Comparison of ENCODE assay signal across 11 cellular contexts in genomic region chr6:33508935-33509926, GRCh38. TPM values are rescaled to one million over a fixed set of nuclear protein-coding genes. Genes with fewer than 3 reads are reported as not detected.
DNase-seq lines count a peak whose midpoint lies in the region; ATAC-seq and TF ChIP-seq lines count a peak whose summit lies in the region.
"Had no signal": no experiment of that assay in that cellular context is flagged by ENCODE, and none has a peak within 500 bp of the region (broad histone marks: within the 10 kb centered on the region; RNA-seq: fewer than 3 reads in every experiment).

No MANE protein-coding gene starts in this region.

- peaks cover 0 to 6% (median 0%) of the 10 kb centered on the region in 12 donors for H3K9me3 ChIP-seq in heart left ventricle
- H3K9me3 ChIP-seq in lower lobe of right lung, result no peaks in the 10 kb centered on the region
- no peaks in the 10 kb centered on the region for H3K9me3 ChIP-seq in upper lobe of right lung

- H3K4me3 ChIP-seq in heart left ventricle (peak overlapping the region in 8 of 12 donors; percentile 18 to 42 (median 34)), lower lobe of right lung (peak overlapping the region; percentile 27), upper lobe of right lung (peak overlapping the region; percentile 21)

- H3K4me1 ChIP-seq in heart left ventricle, result peaks cover 0 to 17% (median 2%) of the 10 kb centered on the region in 12 donors
- peaks cover 8% of the 10 kb centered on the region for H3K4me1 ChIP-seq in lower lobe of right lung
- H3K4me1 ChIP-seq in upper lobe of right lung, result peaks cover 5% of the 10 kb centered on the region

- TF ChIP-seq CTCF in heart left ventricle (IDR thresholded peaks at IDR 0.05) (no peak), WTC11 (IDR thresholded peaks at IDR 0.05) (no peak), lower lobe of right lung (IDR thresholded peaks at IDR 0.05) (no peak), upper lobe of right lung (IDR thresholded peaks at IDR 0.05) (no peak), omental fat pad (IDR thresholded peaks at IDR 0.05) (no peak)

- WGBS in heart left ventricle, 4 donors, result 38 to 44% (median 41%) methylated on average over 16 of the region's 16 CpGs

- intact Hi-C loops in heart left ventricle (cut with DNase I) (no loop called here), Right ventricle myocardium superior (cut with DNase I) (no loop called here), lower lobe of right lung (cut with DNase I) (no loop called here), upper lobe of right lung (cut with DNase I) (no loop called here)

- peaks cover 13% of the 10 kb centered on the region for H3K27me3 Mint-ChIP-seq in WTC11 (ENCODE audit: low read depth)
- peaks cover 4% of the 10 kb centered on the region for H3K27me3 Mint-ChIP-seq in activated CD4-positive, alpha-beta memory T cell treated with anti-CD3 and anti-CD28 coated beads, Interleukin-2, amount 10 ng/mL, durations not matched to agents 7 days and 5 days

- H3K27me3 ChIP-seq in heart left ventricle, result peaks cover 0 to 5% (median 0%) of the 10 kb centered on the region in 9 donors
- no peaks in the 10 kb centered on the region for H3K27me3 ChIP-seq in lower lobe of right lung (ENCODE audit: low read depth)
- H3K27me3 ChIP-seq in upper lobe of right lung, result no peaks in the 10 kb centered on the region

- ATAC-seq in heart left ventricle (peak in 1 of 4 donors; percentile 28), Right ventricle myocardium superior (ENCODE audit: poor library complexity) (no peak), WTC11 (peak; percentile 80), lower lobe of right lung (peak; percentile 43 to 46), upper lobe of right lung (peak; percentile 67), HG03097 (IDR thresholded peaks at IDR 0.05; ENCODE audit: low FRiP score, unreplicated experiment) (no peak), omental fat pad (ENCODE audit: low FRiP score) (no peak)

- DNase-seq in heart left ventricle (peak in 1 of 5 donors; percentile 20), Right ventricle myocardium superior (no peak), WTC11 (ENCODE audit: low spot score) (peak; percentile 28), lower lobe of right lung (peak; percentile 57), upper lobe of right lung (no peak), omental fat pad (ENCODE audit: low spot score) (no peak)
- no peak for DNase-seq in activated CD4-positive, alpha-beta memory T cell treated with anti-CD3 and anti-CD28 coated beads, Interleukin-2, amount 10 ng/mL, durations not matched to agents 7 days and 5 days
- DNase-seq: NCI-H1930; SHP77; stimulated activated CD4-positive, alpha-beta T cell treated with anti-CD3 and anti-CD28 coated beads, Interleukin-2, amount 100 ng/mL, for 48 hours had no signal

- H3K27ac ChIP-seq in heart left ventricle (peak overlapping the region in 6 of 12 donors; percentile 22 to 49 (median 38)), lower lobe of right lung (peak overlapping the region; percentile 51), upper lobe of right lung (peak overlapping the region; percentile 58)

- peak overlapping the region; percentile 52 for H3K4me3 Mint-ChIP-seq in WTC11
- no peak overlapping the region for H3K4me3 Mint-ChIP-seq in activated CD4-positive, alpha-beta memory T cell treated with anti-CD3 and anti-CD28 coated beads, Interleukin-2, amount 10 ng/mL, durations not matched to agents 7 days and 5 days

- CTCF ChIA-PET in WTC11 (lab: Charles Lee), result interaction anchor here (0.8 to 1.8 kb wide), 7 partner anchors 10 to 262 kb away, joined by 3 to 10 read pairs (median 3); partner anchors contain the start of gene BAK1
- CTCF ChIA-PET in activated CD4-positive, alpha-beta memory T cell treated with anti-CD3 and anti-CD28 coated beads, Interleukin-2, amount 10 ng/mL, durations not matched to agents 7 days and 5 days (lab: Charles Lee), result interaction anchor here (1.1 kb wide), 1 partner anchor 118 kb away, joined by 3 read pairs; no protein-coding TSS in a partner anchor

- no peak for TF ChIP-seq POLR2A in heart left ventricle (IDR thresholded peaks at IDR 0.05)

- H3K36me3 ChIP-seq in heart left ventricle (no peaks in the 10 kb centered on the region), lower lobe of right lung (no peaks in the 10 kb centered on the region), upper lobe of right lung (no peaks in the 10 kb centered on the region)

- peaks cover 8% of the 10 kb centered on the region for H3K9me3 Mint-ChIP-seq in WTC11
- H3K9me3 Mint-ChIP-seq in activated CD4-positive, alpha-beta memory T cell treated with anti-CD3 and anti-CD28 coated beads, Interleukin-2, amount 10 ng/mL, durations not matched to agents 7 days and 5 days, result no peaks in the 10 kb centered on the region

- H3K36me3 Mint-ChIP-seq in WTC11, result peaks cover 3% of the 10 kb centered on the region; the same call in 1 of the 2 replicates
- no peaks in the 10 kb centered on the region for H3K36me3 Mint-ChIP-seq in activated CD4-positive, alpha-beta memory T cell treated with anti-CD3 and anti-CD28 coated beads, Interleukin-2, amount 10 ng/mL, durations not matched to agents 7 days and 5 days (ENCODE audit: low read depth)

- POLR2A ChIA-PET in WTC11 (lab: Charles Lee), result interaction anchor here (0.5 kb wide), 1 partner anchor 30 kb away, joined by 6 read pairs; no protein-coding TSS in a partner anchor
- POLR2A ChIA-PET in activated CD4-positive, alpha-beta memory T cell treated with anti-CD3 and anti-CD28 coated beads, Interleukin-2, amount 10 ng/mL, durations not matched to agents 7 days and 5 days (lab: Charles Lee), result interaction anchor here (0.6 to 2.3 kb wide), 4 partner anchors 24 to 392 kb away, joined by 3 to 11 read pairs (median 6); partner anchors contain the start of gene ZBTB9

- H3K27ac Mint-ChIP-seq in WTC11, result peak overlapping the region; percentile 64
- no peak overlapping the region for H3K27ac Mint-ChIP-seq in activated CD4-positive, alpha-beta memory T cell treated with anti-CD3 and anti-CD28 coated beads, Interleukin-2, amount 10 ng/mL, durations not matched to agents 7 days and 5 days

- peaks cover 25% of the 10 kb centered on the region for H3K4me1 Mint-ChIP-seq in WTC11
- H3K4me1 Mint-ChIP-seq in activated CD4-positive, alpha-beta memory T cell treated with anti-CD3 and anti-CD28 coated beads, Interleukin-2, amount 10 ng/mL, durations not matched to agents 7 days and 5 days, result peaks cover 24% of the 10 kb centered on the region

TF ChIP-seq in WTC11, 78 proteins besides CTCF, POLR2A, EP300 and RAD21 (continues in another document):
- TF ChIP-seq SMAD3 (CRISPR knock-in tag; IDR thresholded peaks at IDR 0.05; ENCODE audit: borderline replicate concordance) (no peak), MLX (CRISPR knock-in tag; IDR thresholded peaks at IDR 0.05) (no peak), CDX4 (CRISPR knock-in tag; IDR thresholded peaks at IDR 0.05; ENCODE audit: borderline replicate concordance) (no peak), E2F4 (CRISPR knock-in tag; IDR thresholded peaks at IDR 0.05; ENCODE audit: borderline replicate concordance, low read depth) (no peak), CREM (CRISPR knock-in tag; IDR thresholded peaks at IDR 0.05) (no peak), ESRRA (CRISPR knock-in tag; IDR thresholded peaks at IDR 0.05; ENCODE audit: borderline replicate concordance) (no peak), TEAD4 (CRISPR knock-in tag; IDR thresholded peaks at IDR 0.05) (no peak), FOXK1 (CRISPR knock-in tag; IDR thresholded peaks at IDR 0.05) (no peak), JAZF1 (CRISPR knock-in tag; IDR thresholded peaks at IDR 0.05) (no peak), CBFB (CRISPR knock-in tag; IDR thresholded peaks at IDR 0.05; ENCODE audit: low read depth) (no peak), GRHL2 (CRISPR knock-in tag; IDR thresholded peaks at IDR 0.05; ENCODE audit: insufficient replicate concordance, severe bottlenecking) (no peak), ETV6 (CRISPR knock-in tag; IDR thresholded peaks at IDR 0.05) (no peak), SMAD4 (CRISPR knock-in tag; IDR thresholded peaks at IDR 0.05) (no peak), EMX1 (CRISPR knock-in tag; IDR thresholded peaks at IDR 0.05) (no peak), SOX15 (CRISPR knock-in tag; IDR thresholded peaks at IDR 0.05) (no peak)

RNA-seq across cellular contexts. Expression of gene ZBTB9, which starts 54.9 kb away (rescaled TPM):
- total RNA-seq in heart left ventricle, result 1 to 10 TPM; 2.5 to 6.4 (median 4.7) TPM
- 1 to 10 TPM; 2.2 to 5.6 TPM for polyA plus RNA-seq in heart left ventricle
- 4.3 TPM for total RNA-seq in Right ventricle myocardium superior
- total RNA-seq in WTC11 (2021), result 19.4 to 21.2 TPM (median 20.8 TPM) in 3 replicates
- 9.5 TPM for total RNA-seq in lower lobe of right lung
- 5.8 TPM for total RNA-seq in upper lobe of right lung
- total RNA-seq in omental fat pad, result 1 to 10 TPM; 1.4 to 8.6 (median 5.7) TPM
- 1 to 10 TPM; 6.9 to 7.4 TPM for total RNA-seq in activated CD4-positive, alpha-beta memory T cell treated with anti-CD3 and anti-CD28 coated beads, Interleukin-2, amount 10 ng/mL, durations not matched to agents 7 days and 5 days

Comparison
In these comparisons a context has a peak if more than half of its experiments do, and no peak if none do; other contexts are left out.
1. ATAC-seq: peak in WTC11 (single experiment), lower lobe of right lung (2 of 2) and upper lobe of right lung (single experiment); none in Right ventricle myocardium superior (single experiment), HG03097 (single experiment) and omental fat pad (single experiment).
2. DNase-seq: peak in WTC11 (single experiment) and lower lobe of right lung (single experiment); none in Right ventricle myocardium superior (single experiment), upper lobe of right lung (single experiment), omental fat pad (single experiment) and activated CD4-positive, alpha-beta memory T cell treated with anti-CD3 and anti-CD28 coated beads, Interleukin-2, amount 10 ng/mL, durations not matched to agents 7 days and 5 days (single experiment).
3. Peak in every context shown above with its lines, with median percentiles within 50 percentile points of each other: H3K4me3 ChIP-seq.